Comparison of ENCODE assay signal across 2 cellular contexts in the genomic region with DNA sequence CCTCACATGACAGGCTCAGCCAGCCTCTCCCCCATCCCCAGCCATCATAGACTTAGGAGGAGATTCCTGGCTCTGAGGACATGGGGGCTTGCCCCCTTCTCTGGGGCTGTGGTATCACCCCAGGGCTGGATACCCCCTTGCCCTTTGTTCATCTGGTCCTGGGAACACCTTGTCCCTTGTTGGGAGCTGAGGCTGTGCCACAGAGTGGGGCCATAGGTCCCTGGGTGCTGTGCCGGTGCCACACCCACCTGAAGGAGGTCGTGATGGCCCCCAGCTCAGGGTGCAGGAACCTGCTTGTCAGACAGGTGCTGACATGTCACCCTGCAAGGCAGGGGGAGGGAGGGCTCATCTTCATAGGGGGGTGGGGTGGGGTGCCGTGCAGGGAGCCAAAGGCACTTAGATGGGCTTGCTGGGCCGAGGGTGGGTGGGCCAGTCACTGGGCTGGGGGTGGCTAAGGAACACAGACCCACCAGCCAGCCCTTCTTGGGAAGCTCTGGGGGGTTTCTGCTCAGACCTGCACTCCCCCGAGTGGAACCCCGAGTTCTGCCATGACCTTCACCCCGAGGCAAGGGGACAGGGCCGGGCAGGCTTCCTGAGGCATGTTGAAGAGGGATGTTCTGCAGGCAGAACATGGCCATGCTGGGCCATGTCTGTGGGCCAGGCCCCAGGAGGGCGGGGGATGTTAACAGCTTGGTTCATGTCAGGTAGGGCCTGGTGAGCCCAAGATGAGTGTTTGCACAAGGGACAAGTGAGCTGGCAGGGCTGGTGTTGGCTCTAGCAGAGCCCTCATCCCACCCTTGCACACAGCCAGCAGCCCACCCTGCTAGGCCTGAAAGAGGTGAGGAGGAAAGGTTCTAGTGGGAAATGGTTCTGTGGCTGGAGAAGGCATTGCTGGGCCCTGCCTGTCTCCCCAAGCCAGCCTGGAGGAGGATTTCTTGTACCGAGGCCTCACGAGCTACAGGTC.
TF ChIP-seq lines count a peak whose summit lies in the region.

No MANE protein-coding gene starts in this region.

TF ChIP-seq in WTC11, 78 proteins besides CTCF, POLR2A, EP300 and RAD21:
- TF ChIP-seq ZBTB21 (CRISPR knock-in tag; IDR thresholded peaks at IDR 0.05; ENCODE audit: borderline replicate concordance) (no peak), RELA (CRISPR knock-in tag; IDR thresholded peaks at IDR 0.05; ENCODE audit: borderline replicate concordance) (no peak)

TF ChIP-seq in SK-N-SH treated with all-trans-retinoic acid at 6 μM for 48 hours, 23 proteins besides CTCF, POLR2A, EP300 and RAD21:
- TF ChIP-seq BACH2 (CRISPR knock-in tag; IDR thresholded peaks at IDR 0.05; ENCODE audit: borderline replicate concordance), result no peak
- no peak for TF ChIP-seq GLIS3 (CRISPR knock-in tag; IDR thresholded peaks at IDR 0.05)
- TF ChIP-seq ZNF8 (CRISPR knock-in tag; IDR thresholded peaks at IDR 0.05), result no peak
